ENCODE assay signal across 8 cellular contexts in the genomic region with DNA sequence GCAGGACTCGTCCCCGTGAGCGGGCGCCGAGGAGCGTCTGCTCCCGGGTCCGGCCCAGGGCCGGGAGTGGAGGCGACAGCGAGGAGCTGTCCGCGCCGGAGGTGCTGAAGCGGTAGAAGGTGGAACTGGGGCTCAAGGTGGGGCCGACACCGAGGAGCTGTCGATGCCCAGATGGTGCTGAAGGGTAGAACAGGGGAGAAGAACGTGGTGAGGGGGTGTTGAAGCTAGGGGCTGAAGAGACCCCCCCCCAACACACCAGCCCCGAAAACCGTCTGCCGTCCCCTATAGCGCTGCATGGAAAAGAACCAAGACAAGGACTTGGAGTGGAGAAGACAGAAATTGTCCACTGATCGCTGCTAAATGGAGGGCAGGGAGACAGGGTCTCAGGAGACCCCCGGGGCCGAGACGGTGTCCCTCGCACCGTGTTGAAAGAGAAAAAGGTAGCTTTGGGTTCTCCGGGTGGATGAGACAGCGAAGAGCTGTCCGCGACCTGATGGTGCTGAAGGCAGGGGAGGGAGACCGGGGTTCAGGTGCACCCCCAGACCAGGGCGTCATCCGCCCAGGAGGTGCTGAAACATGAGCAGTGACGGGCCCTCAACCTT. TPM values are rescaled to one million over a fixed set of nuclear protein-coding genes. Genes with fewer than 3 reads are reported as not detected.
DNase-seq lines count a peak whose midpoint lies in the region; ATAC-seq and TF ChIP-seq lines count a peak whose summit lies in the region.

No MANE protein-coding gene starts in this region.

- H3K27ac Mint-ChIP-seq in activated CD4-positive, alpha-beta T cell treated with anti-CD3 and anti-CD28 coated beads, Interleukin-2, amount 10 ng/mL, durations not matched to agents 7 days and 5 days, result no peak overlapping the region

- peaks cover 8% of the 10 kb centered on the region for H3K4me1 ChIP-seq in suprapubic skin

- H3K4me3 Mint-ChIP-seq in activated CD4-positive, alpha-beta T cell treated with anti-CD3 and anti-CD28 coated beads, Interleukin-2, amount 10 ng/mL, durations not matched to agents 7 days and 5 days, result no peak overlapping the region

- peak; percentile 84 for DNase-seq in DMS53 (lab: John Stamatoyannopoulos, UW)
- peak; percentile 69 for DNase-seq in activated CD4-positive, alpha-beta T cell treated with anti-CD3 and anti-CD28 coated beads, Interleukin-2, amount 10 ng/mL, durations not matched to agents 7 days and 5 days
- no peak for DNase-seq in sciatic nerve (ENCODE audit: low spot score)
- DNase-seq in DMS153 treated with DMSO at 0.1 percent for 48 hours (lab: John Stamatoyannopoulos, UW; ENCODE audit: unreplicated experiment), result no peak
- DNase-seq in suprapubic skin (ENCODE audit: low spot score in 2 of 2), result no peak

- H3K27me3 Mint-ChIP-seq in activated CD4-positive, alpha-beta T cell treated with anti-CD3 and anti-CD28 coated beads, Interleukin-2, amount 10 ng/mL, durations not matched to agents 7 days and 5 days, result peaks cover 28% of the 10 kb centered on the region

- no peak for TF ChIP-seq POLR2A in suprapubic skin (IDR thresholded peaks at IDR 0.05)

- H3K36me3 Mint-ChIP-seq in activated CD4-positive, alpha-beta T cell treated with anti-CD3 and anti-CD28 coated beads, Interleukin-2, amount 10 ng/mL, durations not matched to agents 7 days and 5 days (ENCODE audit: low read depth), result no peaks in the 10 kb centered on the region

- TF ChIP-seq RAD21 in Ishikawa (IDR thresholded peaks at IDR 0.05; ENCODE audit: low read depth), result no peak

- H3K4me1 Mint-ChIP-seq in activated CD4-positive, alpha-beta T cell treated with anti-CD3 and anti-CD28 coated beads, Interleukin-2, amount 10 ng/mL, durations not matched to agents 7 days and 5 days, result peaks cover 4% of the 10 kb centered on the region

- intact Hi-C loops in sciatic nerve (cut with DNase I), result no loop called here

- CTCF ChIA-PET in activated CD4-positive, alpha-beta T cell treated with anti-CD3 and anti-CD28 coated beads, Interleukin-2, amount 10 ng/mL, durations not matched to agents 7 days and 5 days (lab: Charles Lee), result interaction anchor here (1.2 to 1.9 kb wide), 4 partner anchors 9 to 156 kb away, joined by 3 to 18 read pairs (median 5); no protein-coding TSS in a partner anchor

- no peak overlapping the region for H3K4me3 ChIP-seq in suprapubic skin

- no peaks in the 10 kb centered on the region for H3K9me3 ChIP-seq in suprapubic skin

- no peak overlapping the region for H3K27ac ChIP-seq in suprapubic skin

- H3K27me3 ChIP-seq in suprapubic skin, result peaks cover 73% of the 10 kb centered on the region

- WGBS in suprapubic skin, result 22% methylated on average over 34 of the region's 37 CpGs

- H3K36me3 ChIP-seq in suprapubic skin, result no peaks in the 10 kb centered on the region

- TF ChIP-seq EP300 in Ishikawa (IDR thresholded peaks at IDR 0.05; ENCODE audit: borderline replicate concordance) (no peak), suprapubic skin (IDR thresholded peaks at IDR 0.05) (no peak)

- no peak for TF ChIP-seq CTCF in suprapubic skin (IDR thresholded peaks at IDR 0.05)

- peaks cover 4% of the 10 kb centered on the region for H3K9me3 Mint-ChIP-seq in activated CD4-positive, alpha-beta T cell treated with anti-CD3 and anti-CD28 coated beads, Interleukin-2, amount 10 ng/mL, durations not matched to agents 7 days and 5 days

- POLR2A ChIA-PET in activated CD4-positive, alpha-beta T cell treated with anti-CD3 and anti-CD28 coated beads, Interleukin-2, amount 10 ng/mL, durations not matched to agents 7 days and 5 days (lab: Charles Lee), result no interaction called here

- ATAC-seq in esophagus mucosa (peak; percentile 65), sciatic nerve (peak; percentile 52), GM19023 (IDR thresholded peaks at IDR 0.05; ENCODE audit: unreplicated experiment) (no peak)

TF ChIP-seq in Ishikawa, 13 proteins besides CTCF, POLR2A, EP300 and RAD21:
- TF ChIP-seq REST (IDR thresholded peaks at IDR 0.05; ENCODE audit: low read depth) (peak; percentile 86), YY1 (IDR thresholded peaks at IDR 0.05; ENCODE audit: low read depth) (0 out of 2 replicates have a peak, but pooled peaks have one; percentile 18), MAX (IDR thresholded peaks at IDR 0.05) (peak; percentile 58), TAF1 (IDR thresholded peaks at IDR 0.05; ENCODE audit: low read depth) (no peak)
TF ChIP-seq in Ishikawa: peak in this region for 3.

RNA-seq across cellular contexts. Expression of gene PDE4C, which starts 7.1 kb away (rescaled TPM):
- total RNA-seq in activated CD4-positive, alpha-beta T cell treated with anti-CD3 and anti-CD28 coated beads, Interleukin-2, amount 10 ng/mL, durations not matched to agents 7 days and 5 days, result under 1 TPM in 1 of 2 experiments, not detected in 1; 0.15 TPM
- total RNA-seq in esophagus mucosa (0.16 TPM), sciatic nerve (2.1 TPM), suprapubic skin (1 to 10 TPM in 1 of 4 donors, under 1 TPM in 1, not detected in 2; 0.47 to 2.0 TPM)

RNA-seq across cellular contexts. Expression of gene RAB3A, which starts 29.5 kb away (rescaled TPM):
- 1 to 10 TPM; 4.0 to 5.2 TPM for total RNA-seq in activated CD4-positive, alpha-beta T cell treated with anti-CD3 and anti-CD28 coated beads, Interleukin-2, amount 10 ng/mL, durations not matched to agents 7 days and 5 days
- total RNA-seq in esophagus mucosa, result 1.1 TPM
- 2.9 TPM for total RNA-seq in sciatic nerve
- total RNA-seq in suprapubic skin, result 1 to 10 TPM; 1.9 to 5.3 (median 1.9) TPM

RNA-seq across cellular contexts. Expression of gene MPV17L2, which starts 40.3 kb away (rescaled TPM):
- 1 to 10 TPM; 6.1 to 6.5 TPM for total RNA-seq in activated CD4-positive, alpha-beta T cell treated with anti-CD3 and anti-CD28 coated beads, Interleukin-2, amount 10 ng/mL, durations not matched to agents 7 days and 5 days
- total RNA-seq in esophagus mucosa (6.8 TPM), sciatic nerve (9.2 TPM), suprapubic skin (10 to 100 TPM in 3 of 4 donors, 1 to 10 TPM in 1; 4.8 to 27.2 (median 14.7) TPM)

RNA-seq across cellular contexts. Expression of gene IQCN, which starts 40.9 kb away (rescaled TPM):
- 1 to 10 TPM; 6.3 to 7.2 TPM for total RNA-seq in activated CD4-positive, alpha-beta T cell treated with anti-CD3 and anti-CD28 coated beads, Interleukin-2, amount 10 ng/mL, durations not matched to agents 7 days and 5 days
- 0.56 TPM for total RNA-seq in esophagus mucosa
- total RNA-seq in sciatic nerve, result 12.7 TPM
- 10 to 100 TPM in 3 of 4 donors, 1 to 10 TPM in 1; 8.1 to 27.6 (median 13.6) TPM for total RNA-seq in suprapubic skin

RNA-seq across cellular contexts. Expression of gene JUND, which starts 48.1 kb away (rescaled TPM):
- total RNA-seq in activated CD4-positive, alpha-beta T cell treated with anti-CD3 and anti-CD28 coated beads, Interleukin-2, amount 10 ng/mL, durations not matched to agents 7 days and 5 days, result 100 to 1,000 TPM; 343 to 347 TPM
- total RNA-seq in esophagus mucosa (61.5 TPM), sciatic nerve (298 TPM), suprapubic skin (100 to 1,000 TPM; 330 to 579 (median 396) TPM)

Comparison
In these comparisons a context has a peak if more than half of its experiments do, and no peak if none do; other contexts are left out.
1. DNase-seq: peak in DMS53 (single experiment) and activated CD4-positive, alpha-beta T cell treated with anti-CD3 and anti-CD28 coated beads, Interleukin-2, amount 10 ng/mL, durations not matched to agents 7 days and 5 days (single experiment); none in sciatic nerve (single experiment), DMS153 treated with DMSO at 0.1 percent for 48 hours (single experiment) and suprapubic skin (0 of 2).